In the genomic region with DNA sequence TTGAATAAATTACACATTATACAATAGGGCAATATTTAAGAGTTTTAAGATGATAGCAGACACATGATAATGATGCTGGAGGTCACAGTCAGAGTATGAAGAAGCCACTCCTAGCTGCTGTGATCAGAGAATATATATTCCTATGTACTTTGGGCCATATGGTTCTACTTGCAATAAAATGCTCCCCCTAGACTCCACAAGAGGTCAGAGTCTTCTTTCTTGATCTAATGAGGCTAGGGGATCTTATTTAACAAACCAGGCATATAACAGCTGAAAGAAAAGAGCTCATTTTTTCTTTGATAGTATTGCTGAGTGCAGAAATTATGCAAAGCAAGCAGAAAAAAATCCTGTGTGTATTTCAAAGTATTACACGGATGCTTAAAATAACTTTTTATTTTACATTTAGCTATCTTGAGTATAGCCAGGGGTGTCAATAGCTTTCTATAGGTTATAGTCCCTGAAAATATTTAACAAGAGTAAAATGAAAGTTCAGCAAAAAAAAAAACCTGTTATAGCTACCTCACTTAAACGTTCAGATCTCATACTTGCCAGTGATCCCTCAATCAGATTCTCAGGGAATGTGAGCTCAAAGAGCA, we compare ENCODE assay signal across 9 cellular contexts.
A peak's percentile ranks its signal among the peaks of the same experiment; 100 is the strongest.
DNase-seq lines count a peak whose midpoint lies in the region; ATAC-seq and TF ChIP-seq lines count a peak whose summit lies in the region.
"Had no signal": no experiment of that assay in that cellular context is flagged by ENCODE, and none has a peak within 500 bp of the region (broad histone marks: within the 10 kb centered on the region; RNA-seq: fewer than 3 reads in every experiment).

No MANE protein-coding gene starts in this region.

- no peak overlapping the region for H4K91ac ChIP-seq in mesenchymal stem cell (ENCODE audit: low read length)

- no peaks in the 10 kb centered on the region for H4K20me1 ChIP-seq in OCI-LY3 (ENCODE audit: insufficient read depth, low read length)

- H3K27ac ChIP-seq in OCI-LY3 (ENCODE audit: low read length) (no peak overlapping the region), mesenchymal stem cell (ENCODE audit: low read length, poor library complexity, severe bottlenecking) (no peak overlapping the region)

- no peak overlapping the region for H3K18ac ChIP-seq in mesenchymal stem cell (ENCODE audit: low read depth in 1 of 2, low read length in 2 of 2)

- H3K4me1 ChIP-seq in OCI-LY3 (ENCODE audit: low read length) (0 out of 2 replicates have a peak, but pooled peaks cover 4% of the 10 kb centered on the region), mesenchymal stem cell (ENCODE audit: control insufficient read depth, insufficient read depth, low read depth, low read length) (no peaks in the 10 kb centered on the region)

- H3K4me2 ChIP-seq in OCI-LY3 (ENCODE audit: low read length) (no peak overlapping the region), mesenchymal stem cell (ENCODE audit: low read length, poor library complexity, severe bottlenecking) (no peak overlapping the region)

- WGBS in mesenchymal stem cell = no CpG with 5 or more reads among the region's 2 CpGs

- TF ChIP-seq CTCF in OCI-LY3 (IDR thresholded peaks at IDR 0.05; ENCODE audit: low read depth, low read length) = peak; percentile 42

- no peak overlapping the region for H3K23ac ChIP-seq in mesenchymal stem cell (ENCODE audit: low read length in 2 of 2)

- no peak overlapping the region for H2BK5ac ChIP-seq in mesenchymal stem cell (ENCODE audit: low read depth, low read length, poor library complexity, severe bottlenecking)

- no peaks in the 10 kb centered on the region for H3K79me1 ChIP-seq in mesenchymal stem cell (replicated peaks; ENCODE audit: low read length, poor library complexity, severe bottlenecking)

- H3K27me3 ChIP-seq in OCI-LY3 (ENCODE audit: low read depth, low read length) (no peaks in the 10 kb centered on the region), mesenchymal stem cell (ENCODE audit: control insufficient read depth in 1 of 2, insufficient read depth in 1 of 2, low read length in 2 of 2) (no peaks in the 10 kb centered on the region)

- no peak overlapping the region for H2BK12ac ChIP-seq in mesenchymal stem cell (ENCODE audit: low read length in 2 of 2)

- no peak overlapping the region for H4K8ac ChIP-seq in mesenchymal stem cell (ENCODE audit: low read length)

- H2AFZ ChIP-seq in OCI-LY3 (ENCODE audit: low read depth, low read length) = no peak overlapping the region
- no peak overlapping the region for H2AFZ ChIP-seq in mesenchymal stem cell (ENCODE audit: low read depth, low read length)

- H3K9me3 ChIP-seq in OCI-LY3 (ENCODE audit: insufficient read depth, low read length) = no peaks in the 10 kb centered on the region
- H3K9me3 ChIP-seq in mesenchymal stem cell (ENCODE audit: control insufficient read depth, low read length) = no peaks in the 10 kb centered on the region

- no peak overlapping the region for H2BK15ac ChIP-seq in mesenchymal stem cell (ENCODE audit: low read depth, poor library complexity, severe bottlenecking)

- no peak overlapping the region for H3K4ac ChIP-seq in mesenchymal stem cell (ENCODE audit: low read depth in 1 of 2, low read length in 2 of 2)

- no peak for ATAC-seq in HG02970 (IDR thresholded peaks at IDR 0.05; ENCODE audit: low FRiP score, unreplicated experiment)

- DNase-seq in A172 (ENCODE audit: low spot score) (peak; percentile 14), EL (peak; percentile 31), fibroblast of peridontal ligament (ENCODE audit: extremely low read depth) (peak; percentile 63), hepatic stellate cell (ENCODE audit: low spot score) (no peak), mesenchymal stem cell (no peak), activated T-cell treated with anti-CD3 and anti-CD28 coated beads for 4 hours (no peak)
- DNase-seq: posterior cingulate gyrus had no signal

- H3K9ac ChIP-seq in OCI-LY3 (ENCODE audit: low read length) = no peak overlapping the region
- no peak overlapping the region for H3K9ac ChIP-seq in mesenchymal stem cell (ENCODE audit: low read length)

- no peaks in the 10 kb centered on the region for H3K36me3 ChIP-seq in OCI-LY3 (replicated peaks; ENCODE audit: low read depth, low read length)
- no peaks in the 10 kb centered on the region for H3K36me3 ChIP-seq in mesenchymal stem cell (ENCODE audit: control insufficient read depth in 1 of 2, insufficient read depth in 2 of 2, low read depth in 1 of 2, low read length in 2 of 2)

- no peak overlapping the region for H2BK120ac ChIP-seq in mesenchymal stem cell (ENCODE audit: low read depth, low read length)

- no peak overlapping the region for H2AK5ac ChIP-seq in mesenchymal stem cell (ENCODE audit: low read length, severe bottlenecking)

- H3K4me3 ChIP-seq in OCI-LY3 (ENCODE audit: low read length) (no peak overlapping the region), mesenchymal stem cell (ENCODE audit: insufficient read depth in 1 of 2, low read depth in 1 of 2, low read length in 2 of 2) (no peak overlapping the region)

- H3K14ac ChIP-seq in mesenchymal stem cell (ENCODE audit: low read length in 2 of 2) = no peak overlapping the region

- H3K79me2 ChIP-seq in OCI-LY3 (ENCODE audit: low read length) = no peaks in the 10 kb centered on the region

Comparison
In these comparisons a context has a peak if more than half of its experiments do, and no peak if none do; other contexts are left out.
1. DNase-seq: peak in A172 (single experiment), EL (single experiment) and fibroblast of peridontal ligament (single experiment); none in hepatic stellate cell (single experiment), mesenchymal stem cell (single experiment) and activated T-cell treated with anti-CD3 and anti-CD28 coated beads for 4 hours (single experiment).